7 cellular contexts compared by ENCODE assay signal in the genomic region with DNA sequence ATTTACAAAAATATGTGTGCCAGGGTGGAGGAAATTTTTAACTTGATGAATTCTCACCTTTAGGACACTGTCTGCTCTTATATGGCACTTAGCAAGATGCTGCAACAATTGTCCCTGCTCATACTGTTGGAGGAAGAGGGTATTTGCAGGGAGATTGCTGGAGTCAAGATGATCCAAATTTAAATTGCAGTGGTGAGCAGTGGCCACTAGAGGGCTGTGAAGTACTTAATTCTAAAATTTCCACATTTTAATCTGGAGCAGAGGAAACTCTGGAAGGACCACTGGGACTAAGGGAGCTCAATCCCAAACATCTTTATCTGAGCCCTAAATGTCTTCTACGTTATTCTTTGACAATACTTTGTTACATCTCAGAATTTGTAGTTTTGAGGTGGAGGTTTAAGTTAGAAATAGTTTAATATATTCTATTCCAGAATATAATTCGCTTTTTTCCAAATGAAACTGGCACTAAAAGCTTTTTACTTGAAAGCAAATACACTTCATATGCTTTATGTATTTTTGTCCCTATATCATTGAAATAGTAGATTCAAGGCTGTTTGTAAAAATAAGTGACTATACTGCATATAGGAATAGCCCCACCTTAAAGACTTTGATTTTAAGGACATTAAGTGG. TPM values are rescaled to one million over a fixed set of nuclear protein-coding genes. Genes with fewer than 3 reads are reported as not detected.
DNase-seq lines count a peak whose midpoint lies in the region; TF ChIP-seq lines count a peak whose summit lies in the region.

No MANE protein-coding gene starts in this region.

- no peaks in the 10 kb centered on the region for H4K20me1 ChIP-seq in KMS-11 (ENCODE audit: insufficient read depth)

- no peak overlapping the region for H3K4me3 ChIP-seq in KMS-11 (IDR thresholded peaks at IDR 0.05; ENCODE audit: insufficient read depth, low read depth, low read length)

- no peak overlapping the region for H3K27ac ChIP-seq in KMS-11

- H3K36me3 ChIP-seq in KMS-11 (ENCODE audit: insufficient read depth) = no peaks in the 10 kb centered on the region

- H3K4me1 Mint-ChIP-seq in activated T-helper 1 cell treated with anti-CD3 and anti-CD28 coated beads, Interleukin-12 subunit alpha, Interleukin-12 subunit beta, Interleukin-2, Interleukin-4 antibody, amounts not matched to agents 30 ng/mL and 10 ng/mL and 1 ng/mL, durations not matched to agents 14 hours and 24 hours and 36 hours (ENCODE audit: low read depth) = no peaks in the 10 kb centered on the region

- H3K27me3 Mint-ChIP-seq in activated T-helper 1 cell treated with anti-CD3 and anti-CD28 coated beads, Interleukin-12 subunit alpha, Interleukin-12 subunit beta, Interleukin-2, Interleukin-4 antibody, amounts not matched to agents 30 ng/mL and 10 ng/mL and 1 ng/mL, durations not matched to agents 14 hours and 24 hours and 36 hours (ENCODE audit: insufficient read depth) = no peaks in the 10 kb centered on the region

- H3K27ac Mint-ChIP-seq in activated T-helper 1 cell treated with anti-CD3 and anti-CD28 coated beads, Interleukin-12 subunit alpha, Interleukin-12 subunit beta, Interleukin-2, Interleukin-4 antibody, amounts not matched to agents 30 ng/mL and 10 ng/mL and 1 ng/mL, durations not matched to agents 14 hours and 24 hours and 36 hours = no peak overlapping the region

- peak; percentile 94 for TF ChIP-seq CTCF in KMS-11 (conservative IDR thresholded peaks at IDR 0.05; ENCODE audit: low read depth, low read length)

- H3K36me3 Mint-ChIP-seq in activated T-helper 1 cell treated with anti-CD3 and anti-CD28 coated beads, Interleukin-12 subunit alpha, Interleukin-12 subunit beta, Interleukin-2, Interleukin-4 antibody, amounts not matched to agents 30 ng/mL and 10 ng/mL and 1 ng/mL, durations not matched to agents 14 hours and 24 hours and 36 hours (ENCODE audit: low read depth) = no peaks in the 10 kb centered on the region

- H3K9me3 Mint-ChIP-seq in activated T-helper 1 cell treated with anti-CD3 and anti-CD28 coated beads, Interleukin-12 subunit alpha, Interleukin-12 subunit beta, Interleukin-2, Interleukin-4 antibody, amounts not matched to agents 30 ng/mL and 10 ng/mL and 1 ng/mL, durations not matched to agents 14 hours and 24 hours and 36 hours = no peaks in the 10 kb centered on the region

- no peaks in the 10 kb centered on the region for H3K4me1 ChIP-seq in KMS-11 (ENCODE audit: low read depth, poor library complexity, severe bottlenecking)

- H3K27me3 ChIP-seq in KMS-11 (ENCODE audit: insufficient read depth, low read depth) = no peaks in the 10 kb centered on the region

- peak; percentile 75 for DNase-seq in DMS 273 (lab: John Stamatoyannopoulos, UW; ENCODE audit: unreplicated experiment)
- DNase-seq in GM19240 (ENCODE audit: insufficient read length, low spot score) = peak; percentile 26
- peak; percentile 67 for DNase-seq in RKO (ENCODE audit: low spot score)
- peak; percentile 7 for DNase-seq in effector CD4-positive, alpha-beta T cell
- peak; percentile 33 for DNase-seq in mucosa of gallbladder (ENCODE audit: low spot score)
- no peak for DNase-seq in activated T-helper 1 cell treated with anti-CD3 and anti-CD28 coated beads, Interleukin-12 subunit alpha, Interleukin-12 subunit beta, Interleukin-2, Interleukin-4 antibody, amounts not matched to agents 30 ng/mL and 10 ng/mL and 1 ng/mL, durations not matched to agents 14 hours and 24 hours and 36 hours (ENCODE audit: low spot score)

- intact Hi-C loops in activated T-helper 1 cell treated with anti-CD3 and anti-CD28 coated beads, Interleukin-12 subunit alpha, Interleukin-12 subunit beta, Interleukin-2, Interleukin-4 antibody, amounts not matched to agents 30 ng/mL and 10 ng/mL and 1 ng/mL, durations not matched to agents 14 hours and 24 hours and 36 hours (cut with micrococcal nuclease) = no loop called here

- no peak overlapping the region for H3K9ac ChIP-seq in KMS-11

- H3K4me2 ChIP-seq in KMS-11 = no peak overlapping the region

- H3K79me2 ChIP-seq in KMS-11 (ENCODE audit: insufficient read depth, low read depth) = no peaks in the 10 kb centered on the region

- H3K4me3 Mint-ChIP-seq in activated T-helper 1 cell treated with anti-CD3 and anti-CD28 coated beads, Interleukin-12 subunit alpha, Interleukin-12 subunit beta, Interleukin-2, Interleukin-4 antibody, amounts not matched to agents 30 ng/mL and 10 ng/mL and 1 ng/mL, durations not matched to agents 14 hours and 24 hours and 36 hours = no peak overlapping the region

- H2AFZ ChIP-seq in KMS-11 (ENCODE audit: low read depth) = no peak overlapping the region

RNA-seq across cellular contexts. Expression of a gene that starts 33.0 kb away (rescaled TPM):
- 1.1 TPM for total RNA-seq in mucosa of gallbladder
- total RNA-seq in activated T-helper 1 cell treated with anti-CD3 and anti-CD28 coated beads, Interleukin-12 subunit alpha, Interleukin-12 subunit beta, Interleukin-2, Interleukin-4 antibody, amounts not matched to agents 30 ng/mL and 10 ng/mL and 1 ng/mL, durations not matched to agents 14 hours and 24 hours and 36 hours = 0.10 TPM in 1 of 2 replicates, not detected in the other
